1 cellular context compared by ENCODE assay signal in genomic region chr1:97270508-97271307, GRCh38.
TF ChIP-seq lines count a peak whose summit lies in the region.

No MANE protein-coding gene starts in this region.

TF ChIP-seq in SK-N-SH treated with all-trans-retinoic acid at 6 μM for 48 hours, 23 proteins besides CTCF, POLR2A, EP300 and RAD21 (continued from another document):
- TF ChIP-seq PATZ1 (CRISPR knock-in tag; IDR thresholded peaks at IDR 0.05; ENCODE audit: borderline replicate concordance) (no peak), ZNF565 (CRISPR knock-in tag; conservative IDR thresholded peaks at IDR 0.05; ENCODE audit: low read depth) (no peak), ZFP3 (CRISPR knock-in tag; IDR thresholded peaks at IDR 0.05) (no peak), ISL1 (CRISPR knock-in tag; IDR thresholded peaks at IDR 0.05) (no peak), TOX (CRISPR knock-in tag; IDR thresholded peaks at IDR 0.05; ENCODE audit: borderline replicate concordance) (no peak), OSR1 (CRISPR knock-in tag; IDR thresholded peaks at IDR 0.05) (no peak)
